8 cellular contexts compared by ENCODE assay signal in genomic region chr14:86035882-86036281, GRCh38.
DNase-seq lines count a peak whose midpoint lies in the region; ATAC-seq, FAIRE-seq and TF ChIP-seq lines count a peak whose summit lies in the region.

No MANE protein-coding gene starts in this region.

- no peaks in the 10 kb centered on the region for H3K9me3 ChIP-seq in H1 (ENCODE audit: insufficient read depth in 2 of 2, low read depth in 1 of 2, low read length in 1 of 2)

- DNase-seq in AML-193 (lab: John Stamatoyannopoulos, UW), result peak; percentile 24 to 34
- DNase-seq in H1 (ENCODE audit: low read depth in 1 of 2, low spot score in 2 of 2), result peak in 1 of 2 experiments; percentile 64
- no peak for DNase-seq in EL
- no peak for DNase-seq in SHP77 (lab: John Stamatoyannopoulos, UW)
- DNase-seq in DMS153 (lab: John Stamatoyannopoulos, UW), result no peak
- DNase-seq in cerebellar cortex (ENCODE audit: low spot score), result no peak

- peak; percentile 37 to 61; a peak in 3 of 4 replicates for TF ChIP-seq RAD21 in H1 (IDR thresholded peaks at IDR 0.05 in 1 of 2, conservative IDR thresholded peaks at IDR 0.05 in 1 of 2; ENCODE audit: low read depth in 2 of 2, low read length in 2 of 2)

- H3K79me1 ChIP-seq in H1 (ENCODE audit: low read depth, low read length), result no peaks in the 10 kb centered on the region

- H4K20me1 ChIP-seq in H1 (replicated peaks in 1 of 2; ENCODE audit: control insufficient read depth in 1 of 2, insufficient read depth in 2 of 2, low read length in 2 of 2), result no peaks in the 10 kb centered on the region

- H3K4ac ChIP-seq in H1 (replicated peaks; ENCODE audit: insufficient read length, low read depth, low read length), result no peak overlapping the region

- H4K8ac ChIP-seq in H1 (ENCODE audit: extremely low read depth, insufficient read depth, low read length), result no peak overlapping the region

- no peak overlapping the region for H2AFZ ChIP-seq in H1 (ENCODE audit: low read length)

- H3K18ac ChIP-seq in H1 (ENCODE audit: extremely low read depth, low read length), result no peak overlapping the region

- H3K27ac ChIP-seq in H1 (ENCODE audit: low read depth, low read length), result no peak overlapping the region

- H2BK5ac ChIP-seq in H1 (ENCODE audit: low read depth, low read length), result no peak overlapping the region

- TF ChIP-seq POLR2A in H1 (IDR thresholded peaks at IDR 0.05; ENCODE audit: control extremely low read depth in 1 of 2, low read depth in 2 of 2, low read length in 2 of 2), result no peak

- CTCF ChIA-PET in H1 (lab: Charles Lee; ENCODE audit: partially characterized antibody), result interaction anchor here (0.5 to 2.4 kb wide), 40 partner anchors 9 to 1914 kb away, joined by 3 to 9 read pairs (median 3); no protein-coding TSS in a partner anchor

- no peak overlapping the region for H3K14ac ChIP-seq in H1 (ENCODE audit: insufficient read length)

- no peak overlapping the region for H3K9ac ChIP-seq in H1 (replicated peaks in 1 of 4; ENCODE audit: extremely low read depth in 1 of 4, low read depth in 3 of 4, low read length in 3 of 4)

- H3K79me2 ChIP-seq in H1 (ENCODE audit: control insufficient read depth in 1 of 2, insufficient read depth in 2 of 2, low read length in 2 of 2), result no peaks in the 10 kb centered on the region

- H2AK5ac ChIP-seq in H1 (ENCODE audit: low read depth, low read length), result no peak overlapping the region

- POLR2A ChIA-PET in H1 (lab: Charles Lee; ENCODE audit: partially characterized antibody), result interaction anchor here (0.6 kb wide), 1 partner anchor 831 kb away, joined by 5 read pairs; no protein-coding TSS in a partner anchor

- TF ChIP-seq CTCF in H1 (IDR thresholded peaks at IDR 0.05; ENCODE audit: control extremely low read depth in 1 of 3, insufficient read depth in 1 of 3, low read depth in 1 of 3, low read length in 3 of 3), result peak; percentile 70 to 85 (median 76)

- H3K4me3 ChIP-seq in H1 (ENCODE audit: extremely low read depth in 1 of 4, insufficient read depth in 2 of 4, low read depth in 3 of 4, low read length in 4 of 4), result no peak overlapping the region

- H2BK120ac ChIP-seq in H1 (replicated peaks; ENCODE audit: low read depth, low read length), result no peak overlapping the region

- FAIRE-seq in H1 (lab: Jason Lieb, UNC), result no peak

- WGBS in H1 (ENCODE audit: extremely low coverage in 1 of 2, insufficient coverage in 1 of 2, insufficient read length in 1 of 2, insufficient replicate concordance in 2 of 2, low coverage in 1 of 2, low lambda C conversion rate in 2 of 2, missing lambda C conversion rate in 1 of 2), 2 experiments, result 31% methylated on average over 2 of the region's 2 CpGs; no CpG with 5 or more reads in 1 of the 2 experiments

- H3K56ac ChIP-seq in H1 (replicated peaks; ENCODE audit: insufficient read length, low read depth, low read length), result no peak overlapping the region

- H2BK20ac ChIP-seq in H1 (ENCODE audit: low read length), result no peak overlapping the region

- ATAC-seq in GM19397 (IDR thresholded peaks at IDR 0.05; ENCODE audit: unreplicated experiment), result peak; percentile 74
- ATAC-seq in HG03565 (IDR thresholded peaks at IDR 0.05; ENCODE audit: unreplicated experiment), result peak; percentile 78

- H3K27me3 ChIP-seq in H1 (replicated peaks in 1 of 4; ENCODE audit: control insufficient read depth in 3 of 4, extremely low read depth in 1 of 4, insufficient read depth in 3 of 4, low read length in 3 of 4), result no peaks in the 10 kb centered on the region

- no peak overlapping the region for H3K4me2 ChIP-seq in H1 (ENCODE audit: insufficient read depth in 1 of 2, low read depth in 2 of 2, low read length in 2 of 2)

- no peak overlapping the region for H4K5ac ChIP-seq in H1 (ENCODE audit: insufficient read length, low read depth, low read length)

- H3K36me3 ChIP-seq in H1 (ENCODE audit: control insufficient read depth in 2 of 4, insufficient read depth in 4 of 4, low read length in 3 of 4), result no peaks in the 10 kb centered on the region

- TF ChIP-seq EP300 in H1 (IDR thresholded peaks at IDR 0.05; ENCODE audit: borderline replicate concordance in 1 of 2, low read depth in 2 of 2, low read length in 2 of 2), result no peak

- no peak overlapping the region for H2BK12ac ChIP-seq in H1 (ENCODE audit: low read depth, low read length)

- no peak overlapping the region for H4K91ac ChIP-seq in H1 (replicated peaks; ENCODE audit: insufficient read length, low read length)

- no peaks in the 10 kb centered on the region for H3K4me1 ChIP-seq in H1 (replicated peaks in 1 of 4; ENCODE audit: control insufficient read depth in 3 of 4, insufficient read depth in 4 of 4, low read length in 3 of 4)

- H3K23ac ChIP-seq in H1 (ENCODE audit: insufficient read length), result no peak overlapping the region

- H2BK15ac ChIP-seq in H1 (ENCODE audit: low read length), result no peak overlapping the region

- H3K23me2 ChIP-seq in H1 (ENCODE audit: low read depth, low read length), result no peaks in the 10 kb centered on the region

TF ChIP-seq in H1, 55 proteins besides CTCF, POLR2A, EP300 and RAD21:
- 0 out of 2 replicates have a peak, but pooled peaks have one; percentile 16 for TF ChIP-seq CREB1 (IDR thresholded peaks at IDR 0.05)
- TF ChIP-seq ZNF274 (IDR thresholded peaks at IDR 0.05; ENCODE audit: borderline replicate concordance, extremely low read depth, low read length), result no peak
- no peak for TF ChIP-seq TEAD4 (IDR thresholded peaks at IDR 0.05; ENCODE audit: low read depth, low read length)
- TF ChIP-seq MAFK (IDR thresholded peaks at IDR 0.05; ENCODE audit: low read depth, low read length), result peak; percentile 40; the same call in 1 of the 2 replicates
- TF ChIP-seq BACH1 (IDR thresholded peaks at IDR 0.05; ENCODE audit: low read length), result peak; percentile 96

Comparison
In these comparisons a context has a peak if more than half of its experiments do, and no peak if none do; other contexts are left out.
1. DNase-seq: peak in AML-193 (2 of 2); none in EL (single experiment), SHP77 (0 of 2), DMS153 (single experiment) and cerebellar cortex (single experiment).